ENCODE assay signal across 16 cellular contexts in genomic region chr3:145490088-145491055, GRCh38.
"Had no signal": no experiment of that assay in that cellular context is flagged by ENCODE, and none has a peak within 500 bp of the region (broad histone marks: within the 10 kb centered on the region; RNA-seq: fewer than 3 reads in every experiment).

No MANE protein-coding gene starts in this region.

- H3K27ac Mint-ChIP-seq: activated CD4-positive, alpha-beta memory T cell treated with anti-CD3 and anti-CD28 coated beads for 36 hours; activated naive CD4-positive, alpha-beta T cell treated with anti-CD3 and anti-CD28 coated beads for 36 hours; activated naive CD8-positive, alpha-beta T cell treated with anti-CD3 and anti-CD28 coated beads, Interleukin-2, amount 10 ng/mL, durations not matched to agents 7 days and 5 days; activated T-cell treated with anti-CD3 and anti-CD28 coated beads, Interleukin-2, amount 50 U/mL, for 72 hours; stimulated activated naive CD8-positive, alpha-beta T cell treated with anti-CD3 and anti-CD28 coated beads, Interleukin-15, Interleukin-2, amounts not matched to agents 100 ng/mL and 50 ng/mL, for 24 hours had no signal

- ATAC-seq: activated T-cell treated with anti-CD3 and anti-CD28 coated beads, Interleukin-2, amount 50 U/mL, for 72 hours; foreskin keratinocyte; left colon; psoas muscle; right lobe of liver had no signal

- H3K27me3 Mint-ChIP-seq: activated CD4-positive, alpha-beta memory T cell treated with anti-CD3 and anti-CD28 coated beads for 36 hours; activated naive CD8-positive, alpha-beta T cell treated with anti-CD3 and anti-CD28 coated beads, Interleukin-2, amount 10 ng/mL, durations not matched to agents 7 days and 5 days; naive B cell; stimulated activated naive CD8-positive, alpha-beta T cell treated with anti-CD3 and anti-CD28 coated beads, Interleukin-15, Interleukin-2, amounts not matched to agents 100 ng/mL and 50 ng/mL, for 24 hours had no signal

- H3K36me3 Mint-ChIP-seq: activated CD4-positive, alpha-beta memory T cell treated with anti-CD3 and anti-CD28 coated beads for 36 hours; activated naive CD8-positive, alpha-beta T cell treated with anti-CD3 and anti-CD28 coated beads, Interleukin-2, amount 10 ng/mL, durations not matched to agents 7 days and 5 days; naive B cell had no signal

- H3K4me3 Mint-ChIP-seq: activated CD4-positive, alpha-beta memory T cell treated with anti-CD3 and anti-CD28 coated beads for 36 hours; activated naive CD4-positive, alpha-beta T cell treated with anti-CD3 and anti-CD28 coated beads for 36 hours; activated naive CD8-positive, alpha-beta T cell treated with anti-CD3 and anti-CD28 coated beads, Interleukin-2, amount 10 ng/mL, durations not matched to agents 7 days and 5 days; activated T-cell treated with anti-CD3 and anti-CD28 coated beads, Interleukin-2, amount 50 U/mL, for 72 hours; naive B cell; stimulated activated naive CD8-positive, alpha-beta T cell treated with anti-CD3 and anti-CD28 coated beads, Interleukin-15, Interleukin-2, amounts not matched to agents 100 ng/mL and 50 ng/mL, for 24 hours had no signal

- H3K4me1 Mint-ChIP-seq: activated naive CD8-positive, alpha-beta T cell treated with anti-CD3 and anti-CD28 coated beads, Interleukin-2, amount 10 ng/mL, durations not matched to agents 7 days and 5 days; naive B cell had no signal

- H3K9me3 Mint-ChIP-seq: activated CD4-positive, alpha-beta memory T cell treated with anti-CD3 and anti-CD28 coated beads for 36 hours; activated naive CD8-positive, alpha-beta T cell treated with anti-CD3 and anti-CD28 coated beads, Interleukin-2, amount 10 ng/mL, durations not matched to agents 7 days and 5 days had no signal

- DNase-seq: activated CD4-positive, alpha-beta memory T cell treated with anti-CD3 and anti-CD28 coated beads for 36 hours; activated CD4-positive, alpha-beta T cell treated with anti-CD3 and anti-CD28 coated beads for 48 hours; activated effector memory CD4-positive, alpha-beta T cell treated with Interleukin-2 at 50 U/mL for 16 hours; activated naive CD4-positive, alpha-beta T cell treated with anti-CD3 and anti-CD28 coated beads for 36 hours; activated naive CD8-positive, alpha-beta T cell treated with anti-CD3 and anti-CD28 coated beads, Interleukin-2, amount 10 ng/mL, durations not matched to agents 7 days and 5 days; activated T-cell treated with anti-CD3 and anti-CD28 coated beads, Interleukin-2, amount 50 U/mL, for 72 hours; amniotic stem cell; foreskin keratinocyte; hippocampal formation; left colon; naive B cell; psoas muscle; right lobe of liver; stimulated activated CD4-positive, alpha-beta T cell treated with anti-CD3 and anti-CD28 coated beads, Interleukin-1b, Interleukin-23, amount 100 ng/mL, for 48 hours; substantia nigra had no signal
